Comparison of ENCODE assay signal across 8 cellular contexts in genomic region chr1:156746381-156746715, GRCh38. TPM values are rescaled to one million over a fixed set of nuclear protein-coding genes. Genes with fewer than 3 reads are reported as not detected.
A peak's percentile ranks its signal among the peaks of the same experiment; 100 is the strongest.
DNase-seq lines count a peak whose midpoint lies in the region; ATAC-seq, FAIRE-seq and TF ChIP-seq lines count a peak whose summit lies in the region.

No MANE protein-coding gene starts in this region.

- H3K4me3 Mint-ChIP-seq in activated CD4-positive, alpha-beta T cell treated with anti-CD3 and anti-CD28 coated beads, Interleukin-2, amount 10 ng/mL, durations not matched to agents 24 days and 14 days = peak overlapping the region; percentile 97
- peak overlapping the region; percentile 76 for H3K4me3 Mint-ChIP-seq in astrocyte (ENCODE audit: unreplicated experiment)

- TF ChIP-seq CTCF in astrocyte (IDR thresholded peaks at IDR 0.05; ENCODE audit: insufficient read depth, low read depth, low read length) (no peak), HepG2 (CRISPR knock-in tag; IDR thresholded peaks at IDR 0.05) (no peak), testis (IDR thresholded peaks at IDR 0.05) (no peak)

- DNase-seq in activated CD4-positive, alpha-beta T cell treated with anti-CD3 and anti-CD28 coated beads, Interleukin-2, amount 10 ng/mL, durations not matched to agents 24 days and 14 days = no peak
- no peak for DNase-seq in activated CD4-positive, alpha-beta T cell treated with anti-CD3 and anti-CD28 coated beads for 1 hour
- DNase-seq in astrocyte (ENCODE audit: low read depth) = no peak
- no peak for DNase-seq in HepG2 (ENCODE audit: low spot score)
- DNase-seq in testis = no peak
- no peak for DNase-seq in stimulated activated CD4-positive, alpha-beta T cell treated with anti-CD3 and anti-CD28 coated beads, Interleukin-4, amount 100 ng/mL, for 4 hours
- no peak for DNase-seq in NK-92 (lab: John Stamatoyannopoulos, UW; ENCODE audit: unreplicated experiment)

- H3K4me3 ChIP-seq in astrocyte (ENCODE audit: insufficient read depth, low read depth, low read length) (no peak overlapping the region), HepG2 (replicated peaks in 1 of 3; ENCODE audit: insufficient read depth in 1 of 3, low read depth in 2 of 3, low read length in 3 of 3) (peak overlapping the region; percentile 59 to 90 (median 77); a peak in 5 of 6 replicates), testis (peak overlapping the region; percentile 55 to 65)

- peaks cover 44% of the 10 kb centered on the region for H3K4me1 Mint-ChIP-seq in activated CD4-positive, alpha-beta T cell treated with anti-CD3 and anti-CD28 coated beads, Interleukin-2, amount 10 ng/mL, durations not matched to agents 24 days and 14 days
- H3K4me1 Mint-ChIP-seq in astrocyte (ENCODE audit: low read depth, unreplicated experiment) = peaks cover 45% of the 10 kb centered on the region

- no TSS peak for BruUV-seq in HepG2 (replicated peaks; lab: Mats Ljungman, UMichigan)

- FAIRE-seq in astrocyte (lab: Jason Lieb, UNC) (no peak), HepG2 (lab: Jason Lieb, UNC) (no peak)

- H2AFZ ChIP-seq in astrocyte (ENCODE audit: low read depth, low read length) (no peak overlapping the region), HepG2 (ENCODE audit: low read length) (no peak overlapping the region)

- peak overlapping the region; percentile 99 for H3K9ac ChIP-seq in astrocyte (ENCODE audit: low read length)
- H3K9ac ChIP-seq in HepG2 (ENCODE audit: insufficient read depth, low read depth, low read length) = peak overlapping the region; percentile 100

- intact Hi-C loops in activated CD4-positive, alpha-beta T cell treated with anti-CD3 and anti-CD28 coated beads, Interleukin-2, amount 10 ng/mL, durations not matched to agents 24 days and 14 days (cut with micrococcal nuclease) = no loop called here
- intact Hi-C loops in HepG2 (cut with micrococcal nuclease; ENCODE audit: unreplicated experiment) = no loop called here
- intact Hi-C loops in testis (cut with DNase I; ENCODE audit: low total_unique reads) = no loop called here

- H3K79me2 ChIP-seq in astrocyte (ENCODE audit: insufficient read depth, low read length) (peaks cover 74% of the 10 kb centered on the region), HepG2 (ENCODE audit: insufficient read depth, low read length) (peaks cover 66% of the 10 kb centered on the region)

- POLR2A ChIA-PET in HepG2 (lab: Yijun Ruan, JAX) = interaction anchor here (0.9 to 3.3 kb wide), 4 partner anchors 18 to 289 kb away, joined by 3 to 27 read pairs (median 5); partner anchors contain the start of genes ISG20L2, METTL25B and PRCC

- TF ChIP-seq RAD21 in HepG2 (CRISPR knock-in tag; IDR thresholded peaks at IDR 0.05) = no peak

- no peak for TF ChIP-seq EP300 in HepG2 (IDR thresholded peaks at IDR 0.05; ENCODE audit: low read depth in 2 of 2, low read length in 2 of 2)
- no peak for TF ChIP-seq EP300 in HepG2 (CRISPR knock-in tag; IDR thresholded peaks at IDR 0.05; ENCODE audit: borderline replicate concordance)

- no peaks in the 10 kb centered on the region for H3K9me3 Mint-ChIP-seq in activated CD4-positive, alpha-beta T cell treated with anti-CD3 and anti-CD28 coated beads, Interleukin-2, amount 10 ng/mL, durations not matched to agents 24 days and 14 days
- no peaks in the 10 kb centered on the region for H3K9me3 Mint-ChIP-seq in astrocyte (ENCODE audit: unreplicated experiment)

- peak overlapping the region; percentile 99 for H3K4me2 ChIP-seq in astrocyte (ENCODE audit: low read length)
- H3K4me2 ChIP-seq in HepG2 (ENCODE audit: low read depth, low read length) = peak overlapping the region; percentile 100

- in situ Hi-C loops in HepG2 (cut with HindIII; ENCODE audit: extremely low pct_ligation_motif_present, low pct_unique_long_range_greater_than_20kb) = no loop called here

- H3K36me3 ChIP-seq in astrocyte (ENCODE audit: insufficient read depth, low read length) = peaks cover 4% of the 10 kb centered on the region
- peaks cover 10 to 37% of the 10 kb centered on the region in 2 experiments; a peak in 4 of 5 replicates for H3K36me3 ChIP-seq in HepG2 (replicated peaks in 1 of 2; ENCODE audit: control insufficient read depth in 1 of 2, insufficient read depth in 2 of 2, low read length in 2 of 2)
- H3K36me3 ChIP-seq in testis (ENCODE audit: low read depth, missing control alignments) = no peaks in the 10 kb centered on the region

- H3K36me3 Mint-ChIP-seq in activated CD4-positive, alpha-beta T cell treated with anti-CD3 and anti-CD28 coated beads, Interleukin-2, amount 10 ng/mL, durations not matched to agents 24 days and 14 days (ENCODE audit: low read depth) = peaks cover 67% of the 10 kb centered on the region
- H3K36me3 Mint-ChIP-seq in astrocyte (ENCODE audit: low read depth, unreplicated experiment) = peaks cover 14% of the 10 kb centered on the region

- CTCF ChIA-PET in HepG2 (lab: Yijun Ruan, JAX; ENCODE audit: low intra/inter-chr PET ratio, low total read pairs) = no interaction called here

- no peak for TF ChIP-seq POLR2A in HepG2 (IDR thresholded peaks at IDR 0.05; ENCODE audit: insufficient read depth in 1 of 2, low read depth in 2 of 2, low read length in 2 of 2)
- no peak for TF ChIP-seq POLR2A in testis (IDR thresholded peaks at IDR 0.05)

- H3K27ac ChIP-seq in astrocyte (ENCODE audit: low read depth, low read length) (peak overlapping the region; percentile 100), HepG2 (ENCODE audit: extremely low read length, insufficient read depth, low read length) (peak overlapping the region; percentile 100), testis (peak overlapping the region; percentile 97)

- H3K27ac Mint-ChIP-seq in activated CD4-positive, alpha-beta T cell treated with anti-CD3 and anti-CD28 coated beads, Interleukin-2, amount 10 ng/mL, durations not matched to agents 24 days and 14 days = peak overlapping the region; percentile 94
- peak overlapping the region; percentile 94 for H3K27ac Mint-ChIP-seq in astrocyte (ENCODE audit: unreplicated experiment)

- 52% methylated on average over 7 of the region's 8 CpGs for WGBS in HepG2 (ENCODE audit: low lambda C conversion rate)
- 34 to 35% methylated on average over 8 of the region's 8 CpGs for WGBS in testis, 2 donors

- H4K20me1 ChIP-seq in astrocyte (ENCODE audit: insufficient read depth, low read length) (no peaks in the 10 kb centered on the region), HepG2 (ENCODE audit: insufficient read depth, low read length) (peaks cover 13% of the 10 kb centered on the region)

- H3K9me3 ChIP-seq in astrocyte (ENCODE audit: insufficient read depth, low read depth, low read length) (no peaks in the 10 kb centered on the region), HepG2 (ENCODE audit: low read length) (no peaks in the 10 kb centered on the region), testis (no peaks in the 10 kb centered on the region)

- H3K27me3 ChIP-seq in astrocyte (ENCODE audit: insufficient read depth, low read length) (no peaks in the 10 kb centered on the region), HepG2 (ENCODE audit: control insufficient read depth in 1 of 2, insufficient read depth in 2 of 2, low read length in 2 of 2) (no peaks in the 10 kb centered on the region; a peak in 1 of 5 replicates), testis (no peaks in the 10 kb centered on the region)

- H3K4me1 ChIP-seq in astrocyte (ENCODE audit: insufficient read depth, low read length) (peaks cover 51% of the 10 kb centered on the region), HepG2 (ENCODE audit: insufficient read depth, low read length) (peaks cover 49% of the 10 kb centered on the region), testis (peaks cover 51% of the 10 kb centered on the region)

- H3K27me3 Mint-ChIP-seq in activated CD4-positive, alpha-beta T cell treated with anti-CD3 and anti-CD28 coated beads, Interleukin-2, amount 10 ng/mL, durations not matched to agents 24 days and 14 days = no peaks in the 10 kb centered on the region
- no peaks in the 10 kb centered on the region for H3K27me3 Mint-ChIP-seq in astrocyte (ENCODE audit: low read depth, unreplicated experiment)

- no peak for ATAC-seq in HepG2
- ATAC-seq in HG02623 (IDR thresholded peaks at IDR 0.05; ENCODE audit: unreplicated experiment) = no peak

RNA-seq across cellular contexts. Expression of gene HDGF, which starts 5.1 kb away (rescaled TPM):
- 360 and 367 TPM in 2 replicates for total RNA-seq in activated CD4-positive, alpha-beta T cell treated with anti-CD3 and anti-CD28 coated beads, Interleukin-2, amount 10 ng/mL, durations not matched to agents 24 days and 14 days
- total RNA-seq in astrocyte (179 and 190 TPM in 2 replicates), HepG2 (2016; rRNA removed; fragmentation: Illumina TruSeq; extraction: Trizol) (183 and 196 TPM in 2 replicates), testis (10 to 100 TPM; 78.2 to 97.7 TPM)
- total RNA-seq in HepG2 (2016; cell fraction: cytosol; rRNA removed; fragmentation: Illumina TruSeq; extraction: Trizol; ENCODE audit: low read depth) = 98.2 and 98.3 TPM in 2 replicates
- 165 and 204 TPM in 2 replicates for total RNA-seq in HepG2 (2016; cell fraction: insoluble cytoplasmic fraction; rRNA removed; fragmentation: Illumina TruSeq; extraction: Trizol)
- 258 and 266 TPM in 2 replicates for total RNA-seq in HepG2 (2016; cell fraction: membrane; rRNA removed; fragmentation: Illumina TruSeq; extraction: Trizol)
- 89.8 and 111 TPM in 2 replicates for total RNA-seq in HepG2 (2016; cell fraction: nucleus; rRNA removed; fragmentation: Illumina TruSeq; extraction: Trizol)
- polyA plus RNA-seq in HepG2 (2011; rRNA removed) (128 and 156 TPM in 2 replicates), testis (ENCODE audit: insufficient read depth, low read depth, low replicate concordance) (133 TPM)
- polyA plus RNA-seq in HepG2 (2011; cell fraction: cytosol; rRNA removed) = 115 and 119 TPM in 2 replicates
- polyA plus RNA-seq in HepG2 (2011; cell fraction: nucleus; rRNA removed) = 57.2 and 81.2 TPM in 2 replicates
- polyA plus RNA-seq in HepG2 (2012) = 124 and 162 TPM in 2 replicates
- 177 and 192 TPM in 2 replicates for polyA plus RNA-seq in HepG2 (2016; cell fraction: cytosol; fragmentation: Illumina TruSeq; extraction: Trizol; ENCODE audit: low read depth)
- 263 and 292 TPM in 2 replicates for polyA plus RNA-seq in HepG2 (2016; cell fraction: insoluble cytoplasmic fraction; fragmentation: Illumina TruSeq; extraction: Trizol; ENCODE audit: low read depth)
- polyA plus RNA-seq in HepG2 (2016; cell fraction: membrane; fragmentation: Illumina TruSeq; extraction: Trizol; ENCODE audit: low read depth) = 342 and 343 TPM in 2 replicates
- 211 and 230 TPM in 2 replicates for polyA plus RNA-seq in HepG2 (2016; cell fraction: nucleus; fragmentation: Illumina TruSeq; extraction: Trizol; ENCODE audit: insufficient read depth, low read depth)
- polyA minus RNA-seq in HepG2 (2011; rRNA and poly(A)+ RNA removed; ENCODE audit: low replicate concordance) = 134 and 389 TPM in 2 replicates
- polyA minus RNA-seq in HepG2 (2011; cell fraction: cytosol; rRNA and poly(A)+ RNA removed) = 64.6 and 71.8 TPM in 2 replicates
- polyA minus RNA-seq in HepG2 (2011; cell fraction: nucleus; rRNA and poly(A)+ RNA removed) = 30.8 and 31.2 TPM in 2 replicates

RNA-seq across cellular contexts. Expression of gene MRPL24, which starts 5.5 kb away (rescaled TPM):
- 134 and 135 TPM in 2 replicates for total RNA-seq in activated CD4-positive, alpha-beta T cell treated with anti-CD3 and anti-CD28 coated beads, Interleukin-2, amount 10 ng/mL, durations not matched to agents 24 days and 14 days
- 37.4 and 46.5 TPM in 2 replicates for total RNA-seq in astrocyte
- total RNA-seq in HepG2 (2016; rRNA removed; fragmentation: Illumina TruSeq; extraction: Trizol) = 42.9 and 45.7 TPM in 2 replicates
- total RNA-seq in HepG2 (2016; cell fraction: cytosol; rRNA removed; fragmentation: Illumina TruSeq; extraction: Trizol; ENCODE audit: low read depth) = 18.3 and 22.1 TPM in 2 replicates
- total RNA-seq in HepG2 (2016; cell fraction: insoluble cytoplasmic fraction; rRNA removed; fragmentation: Illumina TruSeq; extraction: Trizol) = 43.5 and 49.0 TPM in 2 replicates
- 21.2 and 21.3 TPM in 2 replicates for total RNA-seq in HepG2 (2016; cell fraction: membrane; rRNA removed; fragmentation: Illumina TruSeq; extraction: Trizol)
- 13.5 and 22.5 TPM in 2 replicates for total RNA-seq in HepG2 (2016; cell fraction: nucleus; rRNA removed; fragmentation: Illumina TruSeq; extraction: Trizol)
- polyA plus RNA-seq in HepG2 (2011; rRNA removed) = 37.7 and 38.1 TPM in 2 replicates
- polyA plus RNA-seq in HepG2 (2011; cell fraction: cytosol; rRNA removed) = 28.3 and 29.4 TPM in 2 replicates
- polyA plus RNA-seq in HepG2 (2011; cell fraction: nucleus; rRNA removed) = 15.0 and 17.2 TPM in 2 replicates
- 29.0 TPM in 2 replicates for polyA plus RNA-seq in HepG2 (2012)
- polyA plus RNA-seq in HepG2 (2016; cell fraction: cytosol; fragmentation: Illumina TruSeq; extraction: Trizol; ENCODE audit: low read depth) = 21.1 and 21.8 TPM in 2 replicates
- polyA plus RNA-seq in HepG2 (2016; cell fraction: insoluble cytoplasmic fraction; fragmentation: Illumina TruSeq; extraction: Trizol; ENCODE audit: low read depth) = 58.3 and 58.4 TPM in 2 replicates
- polyA plus RNA-seq in HepG2 (2016; cell fraction: membrane; fragmentation: Illumina TruSeq; extraction: Trizol; ENCODE audit: low read depth) = 18.3 and 20.0 TPM in 2 replicates
- polyA plus RNA-seq in HepG2 (2016; cell fraction: nucleus; fragmentation: Illumina TruSeq; extraction: Trizol; ENCODE audit: insufficient read depth, low read depth) = 39.4 and 46.6 TPM in 2 replicates
- 13.2 and 67.4 TPM in 2 replicates for polyA minus RNA-seq in HepG2 (2011; rRNA and poly(A)+ RNA removed; ENCODE audit: low replicate concordance)
- 8.8 and 9.7 TPM in 2 replicates for polyA minus RNA-seq in HepG2 (2011; cell fraction: cytosol; rRNA and poly(A)+ RNA removed)
- 5.7 and 8.6 TPM in 2 replicates for polyA minus RNA-seq in HepG2 (2011; cell fraction: nucleus; rRNA and poly(A)+ RNA removed)
- total RNA-seq in testis = 10 to 100 TPM; 36.6 to 51.7 TPM
- 101 TPM for polyA plus RNA-seq in testis (ENCODE audit: insufficient read depth, low read depth, low replicate concordance)

RNA-seq across cellular contexts. Expression of gene ISG20L2, which starts 17.8 kb away (rescaled TPM):
- total RNA-seq in activated CD4-positive, alpha-beta T cell treated with anti-CD3 and anti-CD28 coated beads, Interleukin-2, amount 10 ng/mL, durations not matched to agents 24 days and 14 days = 75.4 and 83.1 TPM in 2 replicates
- total RNA-seq in astrocyte = 30.1 and 33.4 TPM in 2 replicates
- total RNA-seq in HepG2 (2016; rRNA removed; fragmentation: Illumina TruSeq; extraction: Trizol) = 17.8 and 19.8 TPM in 2 replicates
- 4.3 and 4.7 TPM in 2 replicates for total RNA-seq in HepG2 (2016; cell fraction: cytosol; rRNA removed; fragmentation: Illumina TruSeq; extraction: Trizol; ENCODE audit: low read depth)
- total RNA-seq in HepG2 (2016; cell fraction: insoluble cytoplasmic fraction; rRNA removed; fragmentation: Illumina TruSeq; extraction: Trizol) = 17.0 and 17.7 TPM in 2 replicates
- total RNA-seq in HepG2 (2016; cell fraction: membrane; rRNA removed; fragmentation: Illumina TruSeq; extraction: Trizol) = 13.2 and 14.0 TPM in 2 replicates
- total RNA-seq in HepG2 (2016; cell fraction: nucleus; rRNA removed; fragmentation: Illumina TruSeq; extraction: Trizol) = 9.6 and 14.9 TPM in 2 replicates
- polyA plus RNA-seq in HepG2 (2011; rRNA removed) = 21.3 and 22.8 TPM in 2 replicates
- polyA plus RNA-seq in HepG2 (2011; cell fraction: cytosol; rRNA removed) = 14.8 and 16.6 TPM in 2 replicates
- 7.5 and 8.0 TPM in 2 replicates for polyA plus RNA-seq in HepG2 (2011; cell fraction: nucleus; rRNA removed)
- polyA plus RNA-seq in HepG2 (2012) = 13.2 and 14.7 TPM in 2 replicates
- 4.2 and 5.1 TPM in 2 replicates for polyA plus RNA-seq in HepG2 (2016; cell fraction: cytosol; fragmentation: Illumina TruSeq; extraction: Trizol; ENCODE audit: low read depth)
- polyA plus RNA-seq in HepG2 (2016; cell fraction: insoluble cytoplasmic fraction; fragmentation: Illumina TruSeq; extraction: Trizol; ENCODE audit: low read depth) = 31.5 and 36.7 TPM in 2 replicates
- polyA plus RNA-seq in HepG2 (2016; cell fraction: membrane; fragmentation: Illumina TruSeq; extraction: Trizol; ENCODE audit: low read depth) = 12.8 and 15.4 TPM in 2 replicates
- 21.4 and 24.7 TPM in 2 replicates for polyA plus RNA-seq in HepG2 (2016; cell fraction: nucleus; fragmentation: Illumina TruSeq; extraction: Trizol; ENCODE audit: insufficient read depth, low read depth)
- polyA minus RNA-seq in HepG2 (2011; rRNA and poly(A)+ RNA removed; ENCODE audit: low replicate concordance) = 27.7 and 116 TPM in 2 replicates
- 9.0 and 13.8 TPM in 2 replicates for polyA minus RNA-seq in HepG2 (2011; cell fraction: cytosol; rRNA and poly(A)+ RNA removed)
- 11.8 and 21.6 TPM in 2 replicates for polyA minus RNA-seq in HepG2 (2011; cell fraction: nucleus; rRNA and poly(A)+ RNA removed)
- 100 to 1,000 TPM in 1 of 2 donors, 10 to 100 TPM in 1; 60.9 to 150 TPM for total RNA-seq in testis
- polyA plus RNA-seq in testis (ENCODE audit: insufficient read depth, low read depth, low replicate concordance) = 223 TPM

RNA-seq across cellular contexts. Expression of gene METTL25B, which starts 18.1 kb away (rescaled TPM):
- total RNA-seq in activated CD4-positive, alpha-beta T cell treated with anti-CD3 and anti-CD28 coated beads, Interleukin-2, amount 10 ng/mL, durations not matched to agents 24 days and 14 days = 35.9 and 40.5 TPM in 2 replicates
- total RNA-seq in astrocyte (9.9 and 11.1 TPM in 2 replicates), HepG2 (2016; rRNA removed; fragmentation: Illumina TruSeq; extraction: Trizol) (8.1 and 11.9 TPM in 2 replicates), testis (10 to 100 TPM; 34.1 to 69.0 TPM)
- total RNA-seq in HepG2 (2016; cell fraction: cytosol; rRNA removed; fragmentation: Illumina TruSeq; extraction: Trizol; ENCODE audit: low read depth) = 4.8 and 7.1 TPM in 2 replicates
- total RNA-seq in HepG2 (2016; cell fraction: insoluble cytoplasmic fraction; rRNA removed; fragmentation: Illumina TruSeq; extraction: Trizol) = 8.7 and 14.6 TPM in 2 replicates
- total RNA-seq in HepG2 (2016; cell fraction: membrane; rRNA removed; fragmentation: Illumina TruSeq; extraction: Trizol) = 7.4 and 7.9 TPM in 2 replicates
- 8.7 and 16.4 TPM in 2 replicates for total RNA-seq in HepG2 (2016; cell fraction: nucleus; rRNA removed; fragmentation: Illumina TruSeq; extraction: Trizol)
- polyA plus RNA-seq in HepG2 (2011; rRNA removed) (24.0 and 26.3 TPM in 2 replicates), testis (ENCODE audit: insufficient read depth, low read depth, low replicate concordance) (50.5 TPM)
- 15.1 and 18.0 TPM in 2 replicates for polyA plus RNA-seq in HepG2 (2011; cell fraction: cytosol; rRNA removed)
- polyA plus RNA-seq in HepG2 (2011; cell fraction: nucleus; rRNA removed) = 45.6 and 53.5 TPM in 2 replicates
- polyA plus RNA-seq in HepG2 (2012) = 18.4 and 20.2 TPM in 2 replicates
- 4.1 and 5.6 TPM in 2 replicates for polyA plus RNA-seq in HepG2 (2016; cell fraction: cytosol; fragmentation: Illumina TruSeq; extraction: Trizol; ENCODE audit: low read depth)
- 7.1 and 9.1 TPM in 2 replicates for polyA plus RNA-seq in HepG2 (2016; cell fraction: insoluble cytoplasmic fraction; fragmentation: Illumina TruSeq; extraction: Trizol; ENCODE audit: low read depth)
- 6.4 and 8.1 TPM in 2 replicates for polyA plus RNA-seq in HepG2 (2016; cell fraction: membrane; fragmentation: Illumina TruSeq; extraction: Trizol; ENCODE audit: low read depth)
- 35.7 and 36.8 TPM in 2 replicates for polyA plus RNA-seq in HepG2 (2016; cell fraction: nucleus; fragmentation: Illumina TruSeq; extraction: Trizol; ENCODE audit: insufficient read depth, low read depth)
- 28.4 and 53.9 TPM in 2 replicates for polyA minus RNA-seq in HepG2 (2011; rRNA and poly(A)+ RNA removed; ENCODE audit: low replicate concordance)
- 9.3 and 11.1 TPM in 2 replicates for polyA minus RNA-seq in HepG2 (2011; cell fraction: cytosol; rRNA and poly(A)+ RNA removed)
- 16.1 and 19.6 TPM in 2 replicates for polyA minus RNA-seq in HepG2 (2011; cell fraction: nucleus; rRNA and poly(A)+ RNA removed)

RNA-seq across cellular contexts. Expression of gene PRCC, which starts 21.0 kb away (rescaled TPM):
- 106 and 120 TPM in 2 replicates for total RNA-seq in activated CD4-positive, alpha-beta T cell treated with anti-CD3 and anti-CD28 coated beads, Interleukin-2, amount 10 ng/mL, durations not matched to agents 24 days and 14 days
- total RNA-seq in astrocyte (75.5 and 78.3 TPM in 2 replicates), HepG2 (2016; rRNA removed; fragmentation: Illumina TruSeq; extraction: Trizol) (24.2 and 26.8 TPM in 2 replicates), testis (10 to 100 TPM; 53.3 to 62.0 TPM)
- 6.3 and 7.3 TPM in 2 replicates for total RNA-seq in HepG2 (2016; cell fraction: cytosol; rRNA removed; fragmentation: Illumina TruSeq; extraction: Trizol; ENCODE audit: low read depth)
- 24.6 and 27.1 TPM in 2 replicates for total RNA-seq in HepG2 (2016; cell fraction: insoluble cytoplasmic fraction; rRNA removed; fragmentation: Illumina TruSeq; extraction: Trizol)
- total RNA-seq in HepG2 (2016; cell fraction: membrane; rRNA removed; fragmentation: Illumina TruSeq; extraction: Trizol) = 22.6 and 26.4 TPM in 2 replicates
- 22.4 and 23.7 TPM in 2 replicates for total RNA-seq in HepG2 (2016; cell fraction: nucleus; rRNA removed; fragmentation: Illumina TruSeq; extraction: Trizol)
- polyA plus RNA-seq in HepG2 (2011; rRNA removed) (40.5 and 46.3 TPM in 2 replicates), testis (ENCODE audit: insufficient read depth, low read depth, low replicate concordance) (68.3 TPM)
- 40.1 and 44.6 TPM in 2 replicates for polyA plus RNA-seq in HepG2 (2011; cell fraction: cytosol; rRNA removed)
- 26.1 and 27.1 TPM in 2 replicates for polyA plus RNA-seq in HepG2 (2011; cell fraction: nucleus; rRNA removed)
- polyA plus RNA-seq in HepG2 (2012) = 30.8 and 33.7 TPM in 2 replicates
- 8.0 and 9.1 TPM in 2 replicates for polyA plus RNA-seq in HepG2 (2016; cell fraction: cytosol; fragmentation: Illumina TruSeq; extraction: Trizol; ENCODE audit: low read depth)
- polyA plus RNA-seq in HepG2 (2016; cell fraction: insoluble cytoplasmic fraction; fragmentation: Illumina TruSeq; extraction: Trizol; ENCODE audit: low read depth) = 48.3 and 56.0 TPM in 2 replicates
- 22.7 and 25.6 TPM in 2 replicates for polyA plus RNA-seq in HepG2 (2016; cell fraction: membrane; fragmentation: Illumina TruSeq; extraction: Trizol; ENCODE audit: low read depth)
- polyA plus RNA-seq in HepG2 (2016; cell fraction: nucleus; fragmentation: Illumina TruSeq; extraction: Trizol; ENCODE audit: insufficient read depth, low read depth) = 56.0 and 57.2 TPM in 2 replicates
- polyA minus RNA-seq in HepG2 (2011; rRNA and poly(A)+ RNA removed; ENCODE audit: low replicate concordance) = 57.9 and 206 TPM in 2 replicates
- polyA minus RNA-seq in HepG2 (2011; cell fraction: cytosol; rRNA and poly(A)+ RNA removed) = 24.3 and 33.6 TPM in 2 replicates
- polyA minus RNA-seq in HepG2 (2011; cell fraction: nucleus; rRNA and poly(A)+ RNA removed) = 23.6 and 34.9 TPM in 2 replicates
